In genomic region chr13:32894589-32895001, GRCh38 we compare ENCODE assay signal across 19 cellular contexts.
DNase-seq lines count a peak whose midpoint lies in the region; ATAC-seq, FAIRE-seq and TF ChIP-seq lines count a peak whose summit lies in the region.
"Had no signal": no experiment of that assay in that cellular context is flagged by ENCODE, and none has a peak within 500 bp of the region (broad histone marks: within the 10 kb centered on the region; RNA-seq: fewer than 3 reads in every experiment).

No MANE protein-coding gene starts in this region.

- H3K27ac ChIP-seq in breast epithelium (no peak overlapping the region), left ventricle myocardium inferior (replicated peaks) (no peak overlapping the region), gastroesophageal sphincter (no peak overlapping the region)
- H3K27ac ChIP-seq: right lobe of liver, upper lobe of right lung had no signal

- H3K9me3 Mint-ChIP-seq in MCF 10A (ENCODE audit: unreplicated experiment) = peaks cover 9% of the 10 kb centered on the region

- POLR2A ChIA-PET in MCF 10A (lab: Yijun Ruan, JAX) = interaction anchor here (0.6 to 2.4 kb wide), 4 partner anchors 11 to 648 kb away, joined by 3 to 9 read pairs (median 4); no protein-coding TSS in a partner anchor

- TF ChIP-seq POLR2A in breast epithelium (IDR thresholded peaks at IDR 0.05) = no peak
- TF ChIP-seq POLR2A in H54 (IDR thresholded peaks at IDR 0.05; ENCODE audit: low read depth, low read length) = no peak
- TF ChIP-seq POLR2A in gastroesophageal sphincter (IDR thresholded peaks at IDR 0.05) = no peak

- no TSS peak for BruUV-seq in MCF 10A (replicated peaks; lab: Mats Ljungman, UMichigan)

- no peaks in the 10 kb centered on the region for H3K4me1 ChIP-seq in breast epithelium
- H3K4me1 ChIP-seq in left ventricle myocardium inferior = no peaks in the 10 kb centered on the region
- H3K4me1 ChIP-seq in gastroesophageal sphincter = no peaks in the 10 kb centered on the region
- H3K4me1 ChIP-seq: Caco-2, right lobe of liver, upper lobe of right lung had no signal

- TF ChIP-seq CTCF in MCF 10A (IDR thresholded peaks at IDR 0.05; ENCODE audit: unreplicated experiment) = no peak
- no peak for TF ChIP-seq CTCF in breast epithelium (IDR thresholded peaks at IDR 0.05)
- no peak for TF ChIP-seq CTCF in fibroblast of mammary gland (conservative IDR thresholded peaks at IDR 0.05; ENCODE audit: control insufficient read depth, insufficient read depth, low read depth, low read length)
- no peak for TF ChIP-seq CTCF in left ventricle myocardium inferior (IDR thresholded peaks at IDR 0.05; ENCODE audit: borderline replicate concordance)
- no peak for TF ChIP-seq CTCF in gastroesophageal sphincter (IDR thresholded peaks at IDR 0.05)

- H3K9me3 ChIP-seq in breast epithelium (no peaks in the 10 kb centered on the region), left ventricle myocardium inferior (replicated peaks) (no peaks in the 10 kb centered on the region), gastroesophageal sphincter (no peaks in the 10 kb centered on the region)
- H3K9me3 ChIP-seq: Caco-2, right lobe of liver, upper lobe of right lung had no signal

- no peaks in the 10 kb centered on the region for H3K36me3 ChIP-seq in breast epithelium
- no peaks in the 10 kb centered on the region for H3K36me3 ChIP-seq in left ventricle myocardium inferior
- no peaks in the 10 kb centered on the region for H3K36me3 ChIP-seq in gastroesophageal sphincter
- H3K36me3 ChIP-seq: right lobe of liver, upper lobe of right lung had no signal

- H3K36me3 Mint-ChIP-seq in MCF 10A (ENCODE audit: insufficient read depth, unreplicated experiment) = no peaks in the 10 kb centered on the region

- no peak for TF ChIP-seq EP300 in gastroesophageal sphincter (IDR thresholded peaks at IDR 0.05)

- no peak overlapping the region for H3K4me3 ChIP-seq in breast epithelium
- H3K4me3 ChIP-seq in fibroblast of mammary gland (ENCODE audit: control insufficient read depth, low read depth, low read length) = no peak overlapping the region
- no peak overlapping the region for H3K4me3 ChIP-seq in left ventricle myocardium inferior
- H3K4me3 ChIP-seq in gastroesophageal sphincter = no peak overlapping the region
- H3K4me3 ChIP-seq: right lobe of liver, upper lobe of right lung had no signal

- ATAC-seq in gastroesophageal sphincter = no peak
- ATAC-seq: right lobe of liver, upper lobe of right lung had no signal

- intact Hi-C loops in MCF 10A (cut with micrococcal nuclease) (no loop called here), breast epithelium (cut with DNase I; ENCODE audit: low total_unique reads) (no loop called here), left ventricle myocardium inferior (cut with micrococcal nuclease) (no loop called here)

- FAIRE-seq in H54 (lab: Jason Lieb, UNC) = no peak
- FAIRE-seq: GM18507 had no signal

- WGBS in gastroesophageal sphincter (ENCODE audit: low coverage in 1 of 2), 2 donors = 80 to 83% methylated on average over 2 of the region's 2 CpGs

- H3K4me3 Mint-ChIP-seq in MCF 10A (ENCODE audit: unreplicated experiment) = no peak overlapping the region
- H3K4me3 Mint-ChIP-seq: activated CD4-positive, alpha-beta T cell treated with anti-CD3 and anti-CD28 coated beads, Interleukin-2, amount 10 ng/mL, durations not matched to agents 7 days and 5 days had no signal

- peaks cover 43% of the 10 kb centered on the region for H3K4me1 Mint-ChIP-seq in MCF 10A (ENCODE audit: insufficient read depth, unreplicated experiment)
- H3K4me1 Mint-ChIP-seq: activated CD4-positive, alpha-beta T cell treated with anti-CD3 and anti-CD28 coated beads, Interleukin-2, amount 10 ng/mL, durations not matched to agents 7 days and 5 days had no signal

- no peaks in the 10 kb centered on the region for H3K27me3 Mint-ChIP-seq in MCF 10A (ENCODE audit: insufficient read depth, unreplicated experiment)

- H3K27me3 ChIP-seq in breast epithelium = no peaks in the 10 kb centered on the region
- H3K27me3 ChIP-seq in left ventricle myocardium inferior (ENCODE audit: low read depth) = no peaks in the 10 kb centered on the region
- H3K27me3 ChIP-seq in gastroesophageal sphincter = no peaks in the 10 kb centered on the region
- H3K27me3 ChIP-seq: right lobe of liver, upper lobe of right lung had no signal

- peak overlapping the region; percentile 59 for H3K27ac Mint-ChIP-seq in MCF 10A (ENCODE audit: low read depth, unreplicated experiment)
- H3K27ac Mint-ChIP-seq: activated CD4-positive, alpha-beta T cell treated with anti-CD3 and anti-CD28 coated beads, Interleukin-2, amount 10 ng/mL, durations not matched to agents 7 days and 5 days had no signal

- CTCF ChIA-PET in MCF 10A (lab: Yijun Ruan, JAX) = interaction anchor here (1.1 to 1.4 kb wide), 2 partner anchors 12 to 334 kb away, joined by 5 to 6 read pairs; no protein-coding TSS in a partner anchor

- DNase-seq in MCF 10A (ENCODE audit: unreplicated experiment) (peak; percentile 89), breast epithelium (ENCODE audit: low spot score in 2 of 2) (no peak), SIG-M5 (lab: John Stamatoyannopoulos, UW) (peak; percentile 92), fibroblast of mammary gland (ENCODE audit: low read depth) (peak; percentile 85), NCI-H2171 (lab: John Stamatoyannopoulos, UW) (no peak), left ventricle myocardium inferior (no peak), H54 (ENCODE audit: insufficient read length, low spot score) (no peak)
- DNase-seq: activated CD4-positive, alpha-beta T cell treated with anti-CD3 and anti-CD28 coated beads, Interleukin-2, amount 10 ng/mL, durations not matched to agents 7 days and 5 days; activated T-cell treated with anti-CD3 and anti-CD28 coated beads, Interleukin-2, amount 50 U/mL, for 48 hours; amniotic stem cell; Caco-2; NCI-H1436 treated with DMSO at 0.1 percent for 48 hours; NCI-H524 treated with DMSO at 0.1 percent for 48 hours; right lobe of liver; stimulated activated CD4-positive, alpha-beta T cell treated with anti-CD3 and anti-CD28 coated beads, Interleukin-4, amount 100 ng/mL, for 4 hours; T-helper 2 cell; upper lobe of right lung had no signal

Comparison
In these comparisons a context has a peak if more than half of its experiments do, and no peak if none do; other contexts are left out.
1. DNase-seq: peak in MCF 10A (single experiment), SIG-M5 (single experiment) and fibroblast of mammary gland (single experiment); none in breast epithelium (0 of 2), NCI-H2171 (single experiment), left ventricle myocardium inferior (single experiment) and H54 (single experiment).